ENCODE assay signal across 8 cellular contexts in genomic region chr16:89615596-89616090, GRCh38. TPM values are rescaled to one million over a fixed set of nuclear protein-coding genes. Genes with fewer than 3 reads are reported as not detected.
A peak's percentile ranks its signal among the peaks of the same experiment; 100 is the strongest.
DNase-seq lines count a peak whose midpoint lies in the region; ATAC-seq and TF ChIP-seq lines count a peak whose summit lies in the region.

No MANE protein-coding gene starts in this region.

- H3K4me3 ChIP-seq in Peyer's patch (peak overlapping the region in 2 of 4 donors; percentile 55 to 59), fibroblast of lung (replicated peaks in 1 of 4; ENCODE audit: control extremely low read depth in 1 of 4, insufficient read depth in 1 of 4, low read depth in 3 of 4, low read length in 4 of 4) (no peak overlapping the region)

- H3K36me3 Mint-ChIP-seq in stimulated activated effector memory CD8-positive, alpha-beta T cell treated with anti-CD3 and anti-CD28 coated beads, Interleukin-12 subunit alpha, Interleukin-12 subunit beta, amount 100 ng/mL, for 72 hours, result peaks cover 19% of the 10 kb centered on the region

- peak overlapping the region in 1 of 4 donors; percentile 90 for H3K27ac ChIP-seq in Peyer's patch
- H3K27ac ChIP-seq in fibroblast of lung (ENCODE audit: insufficient read depth, low read length), result no peak overlapping the region

- no peak overlapping the region for H3K9ac ChIP-seq in fibroblast of lung (ENCODE audit: insufficient read depth, low read length)

- no peak for ATAC-seq in stimulated activated effector memory CD8-positive, alpha-beta T cell treated with anti-CD3 and anti-CD28 coated beads, Interleukin-12 subunit alpha, Interleukin-12 subunit beta, amount 100 ng/mL, for 72 hours
- ATAC-seq in HG03097 (IDR thresholded peaks at IDR 0.05; ENCODE audit: low FRiP score, unreplicated experiment), result no peak

- no peak for TF ChIP-seq POLR2A in Peyer's patch (IDR thresholded peaks at IDR 0.05)

- no peaks in the 10 kb centered on the region for H3K9me3 ChIP-seq in Peyer's patch
- no peaks in the 10 kb centered on the region for H3K9me3 ChIP-seq in fibroblast of lung (ENCODE audit: control insufficient read depth, insufficient read depth, low read depth, low read length)

- peak in 5 of 6 experiments; percentile 38 to 74 (median 53) for TF ChIP-seq CTCF in Peyer's patch (IDR thresholded peaks at IDR 0.05)
- peak; percentile 35 to 60 for TF ChIP-seq CTCF in fibroblast of lung (conservative IDR thresholded peaks at IDR 0.05 in 1 of 2, IDR thresholded peaks at IDR 0.05 in 1 of 2; ENCODE audit: low read depth in 1 of 2, low read length in 2 of 2)

- no peak overlapping the region for H2AFZ ChIP-seq in fibroblast of lung (ENCODE audit: low read length)

- H3K4me1 ChIP-seq in Peyer's patch (peaks cover 0 to 26% (median 0%) of the 10 kb centered on the region in 4 donors), fibroblast of lung (ENCODE audit: control insufficient read depth, extremely low read depth, insufficient read depth, low read length) (no peaks in the 10 kb centered on the region)

- no peaks in the 10 kb centered on the region for H3K79me2 ChIP-seq in fibroblast of lung (ENCODE audit: control insufficient read depth, insufficient read depth, low read length)

- H3K27me3 ChIP-seq in Peyer's patch (no peaks in the 10 kb centered on the region), fibroblast of lung (ENCODE audit: control insufficient read depth, insufficient read depth, low read length) (no peaks in the 10 kb centered on the region)

- peaks cover 3% of the 10 kb centered on the region for H3K9me3 Mint-ChIP-seq in stimulated activated effector memory CD8-positive, alpha-beta T cell treated with anti-CD3 and anti-CD28 coated beads, Interleukin-12 subunit alpha, Interleukin-12 subunit beta, amount 100 ng/mL, for 72 hours

- H3K27ac Mint-ChIP-seq in stimulated activated effector memory CD8-positive, alpha-beta T cell treated with anti-CD3 and anti-CD28 coated beads, Interleukin-12 subunit alpha, Interleukin-12 subunit beta, amount 100 ng/mL, for 72 hours, result peak overlapping the region; percentile 98

- H3K36me3 ChIP-seq in Peyer's patch, result no peaks in the 10 kb centered on the region
- no peaks in the 10 kb centered on the region for H3K36me3 ChIP-seq in fibroblast of lung (ENCODE audit: control insufficient read depth, insufficient read depth, low read length)

- H3K4me2 ChIP-seq in fibroblast of lung (ENCODE audit: extremely low read depth, insufficient read depth, low read length), result no peak overlapping the region

- H3K4me1 Mint-ChIP-seq in stimulated activated effector memory CD8-positive, alpha-beta T cell treated with anti-CD3 and anti-CD28 coated beads, Interleukin-12 subunit alpha, Interleukin-12 subunit beta, amount 100 ng/mL, for 72 hours, result peaks cover 14% of the 10 kb centered on the region

- H3K4me3 Mint-ChIP-seq in stimulated activated effector memory CD8-positive, alpha-beta T cell treated with anti-CD3 and anti-CD28 coated beads, Interleukin-12 subunit alpha, Interleukin-12 subunit beta, amount 100 ng/mL, for 72 hours, result no peak overlapping the region

- peak; percentile 83 for DNase-seq in activated CD8-positive, alpha-beta memory T cell treated with anti-CD3 and anti-CD28 coated beads for 24 hours
- DNase-seq in activated CD8-positive, alpha-beta memory T cell treated with anti-CD3 and anti-CD28 coated beads, Interleukin-2, amount 50 U/mL, for 48 hours, result no peak
- DNase-seq in Peyer's patch (peak in 1 of 3 donors; percentile 71), fibroblast of lung (ENCODE audit: low read depth in 2 of 2) (no peak), middle frontal gyrus (ENCODE audit: extremely low spot score, low spot score) (no peak), SKM-1 treated with dmso at 0.1 percent for 144 hours (lab: John Stamatoyannopoulos, UW; ENCODE audit: unreplicated experiment) (no peak)
- no peak for DNase-seq in stimulated activated effector memory CD8-positive, alpha-beta T cell treated with anti-CD3 and anti-CD28 coated beads, Interleukin-12 subunit alpha, Interleukin-12 subunit beta, amount 100 ng/mL, for 72 hours (ENCODE audit: low spot score in 2 of 2)

- H4K20me1 ChIP-seq in fibroblast of lung (ENCODE audit: control insufficient read depth, extremely low read depth, insufficient read depth, low read length), result no peaks in the 10 kb centered on the region

RNA-seq across cellular contexts. Expression of gene DPEP1, which starts 2.2 kb away (rescaled TPM):
- total RNA-seq in Peyer's patch (1,000 to 10,000 TPM in 3 of 4 donors, 100 to 1,000 TPM in 1; 272 to 3,324 (median 2,161) TPM), fibroblast of lung (under 0.01 and 0.17 TPM in 2 replicates)
- not detected in 2 replicates for polyA plus RNA-seq in fibroblast of lung
- not detected in 2 replicates for polyA plus RNA-seq in fibroblast of lung (2012)
- not detected in 2 replicates for polyA minus RNA-seq in fibroblast of lung (ENCODE audit: low replicate concordance)

RNA-seq across cellular contexts. Expression of gene CPNE7, which starts 40.1 kb away (rescaled TPM):
- total RNA-seq in Peyer's patch, result 10 to 100 TPM in 3 of 4 donors, 1 to 10 TPM in 1; 7.4 to 48.7 (median 13.5) TPM
- 13.1 and 53.0 TPM in 2 replicates for total RNA-seq in fibroblast of lung
- polyA plus RNA-seq in fibroblast of lung, result 10.2 and 14.5 TPM in 2 replicates
- 9.4 and 14.1 TPM in 2 replicates for polyA plus RNA-seq in fibroblast of lung (2012)
- polyA minus RNA-seq in fibroblast of lung (ENCODE audit: low replicate concordance), result 8.0 and 15.7 TPM in 2 replicates

RNA-seq across cellular contexts. Expression of gene CHMP1A, which starts 41.9 kb away (rescaled TPM):
- total RNA-seq in Peyer's patch (100 to 1,000 TPM in 3 of 4 donors, 10 to 100 TPM in 1; 88.3 to 246 (median 196) TPM), fibroblast of lung (60.9 and 66.2 TPM in 2 replicates)
- 61.0 and 65.3 TPM in 2 replicates for polyA plus RNA-seq in fibroblast of lung
- 67.5 and 85.5 TPM in 2 replicates for polyA plus RNA-seq in fibroblast of lung (2012)
- polyA minus RNA-seq in fibroblast of lung (ENCODE audit: low replicate concordance), result 102 and 107 TPM in 2 replicates

RNA-seq across cellular contexts. Expression of gene SPATA33, which starts 42.0 kb away (rescaled TPM):
- total RNA-seq in Peyer's patch, result 10 to 100 TPM; 13.9 to 76.7 (median 25.6) TPM
- total RNA-seq in fibroblast of lung, result 1.5 and 2.0 TPM in 2 replicates
- polyA plus RNA-seq in fibroblast of lung, result 2.8 and 5.2 TPM in 2 replicates
- polyA plus RNA-seq in fibroblast of lung (2012), result 3.3 and 6.9 TPM in 2 replicates
- 1.0 and 4.3 TPM in 2 replicates for polyA minus RNA-seq in fibroblast of lung (ENCODE audit: low replicate concordance)

RNA-seq across cellular contexts. Expression of gene RPL13, which starts 55.2 kb away (rescaled TPM):
- total RNA-seq in Peyer's patch (1,000 to 10,000 TPM; 1,597 to 3,276 (median 2,603) TPM), fibroblast of lung (3,823 and 3,824 TPM in 2 replicates)
- 1,441 and 1,442 TPM in 2 replicates for polyA plus RNA-seq in fibroblast of lung
- polyA plus RNA-seq in fibroblast of lung (2012), result 2,548 and 2,943 TPM in 2 replicates
- polyA minus RNA-seq in fibroblast of lung (ENCODE audit: low replicate concordance), result 716 and 909 TPM in 2 replicates

Comparison
In these comparisons a context has a peak if more than half of its experiments do, and no peak if none do; other contexts are left out.
1. RNA of gene DPEP1, which starts 2.2 kb away (total RNA-seq): 272 to 3,324 TPM in Peyer's patch; under 0.01 to 0.17 TPM in fibroblast of lung; every median in the first group is over 100 times any median in the second.